In the genomic region with DNA sequence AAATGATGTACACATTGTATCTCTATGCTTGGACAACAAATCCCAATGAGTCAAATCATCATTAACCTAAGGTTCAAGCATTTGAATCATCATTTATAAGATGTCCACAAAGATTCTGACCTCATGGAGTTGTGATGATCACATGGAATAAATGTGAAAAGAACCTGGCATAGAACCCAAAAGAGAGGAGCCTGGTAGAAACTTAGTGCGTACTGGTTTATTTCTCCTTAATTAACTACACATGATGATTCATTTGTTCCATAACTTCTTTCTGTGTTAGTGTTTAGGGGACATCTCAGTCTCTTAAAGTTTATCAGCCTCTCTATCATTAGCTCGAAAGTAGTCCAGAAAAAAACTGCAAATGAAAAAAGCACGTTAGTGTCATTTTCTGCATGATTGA, we compare ENCODE assay signal across 24 cellular contexts.
"Had no signal": no experiment of that assay in that cellular context is flagged by ENCODE, and none has a peak within 500 bp of the region (broad histone marks: within the 10 kb centered on the region; RNA-seq: fewer than 3 reads in every experiment).

No MANE protein-coding gene starts in this region.

- H2AFZ ChIP-seq: hepatocyte had no signal

- DNase-seq: activated CD4-positive, alpha-beta T cell treated with anti-CD3 and anti-CD28 coated beads for 1 hour; activated CD4-positive, alpha-beta T cell treated with anti-CD3 and anti-CD28 coated beads, Interleukin-2, amount 50 U/mL, for 1 hour; activated CD8-positive, alpha-beta T cell treated with anti-CD3 and anti-CD28 coated beads for 36 hours; activated gamma-delta T cell treated with Interleukin-2 at 50 U/mL for 16 hours; activated naive CD4-positive, alpha-beta T cell treated with anti-CD3 and anti-CD28 coated beads, Interleukin-2, amount 50 U/mL, for 16 hours; activated T-cell treated with anti-CD3 and anti-CD28 coated beads, Interleukin-2, amount 50 U/mL, for 4 hours; amygdala; central memory CD4-positive, alpha-beta T cell; endodermal cell; islet precursor cell; left ventricle myocardium inferior; mesendoderm; mucosa of descending colon; posterior cingulate gyrus; right cardiac atrium; spleen; stimulated activated naive CD4-positive, alpha-beta T cell; T-helper 17 cell; T1000 had no signal

- H3K4me1 ChIP-seq: breast epithelium, spleen, tibial nerve had no signal

- H3K27ac ChIP-seq: breast epithelium, gastroesophageal sphincter, hepatocyte, left ventricle myocardium inferior, spleen, tibial nerve had no signal

- H3K4me3 ChIP-seq: breast epithelium, gastroesophageal sphincter, hepatocyte, left ventricle myocardium inferior, lung, mucosa of descending colon, spleen, tibial nerve had no signal

- H3K79me2 ChIP-seq: hepatocyte had no signal

- H3K9me3 ChIP-seq: breast epithelium, gastroesophageal sphincter, left ventricle myocardium inferior, mucosa of descending colon, tibial nerve had no signal

- H3K27me3 ChIP-seq: breast epithelium, gastroesophageal sphincter, hepatocyte, spleen, tibial nerve had no signal

- H3K36me3 ChIP-seq: breast epithelium, gastroesophageal sphincter, left ventricle myocardium inferior, spleen, tibial nerve had no signal

- H3K4me2 ChIP-seq: hepatocyte had no signal
